In the genomic region with DNA sequence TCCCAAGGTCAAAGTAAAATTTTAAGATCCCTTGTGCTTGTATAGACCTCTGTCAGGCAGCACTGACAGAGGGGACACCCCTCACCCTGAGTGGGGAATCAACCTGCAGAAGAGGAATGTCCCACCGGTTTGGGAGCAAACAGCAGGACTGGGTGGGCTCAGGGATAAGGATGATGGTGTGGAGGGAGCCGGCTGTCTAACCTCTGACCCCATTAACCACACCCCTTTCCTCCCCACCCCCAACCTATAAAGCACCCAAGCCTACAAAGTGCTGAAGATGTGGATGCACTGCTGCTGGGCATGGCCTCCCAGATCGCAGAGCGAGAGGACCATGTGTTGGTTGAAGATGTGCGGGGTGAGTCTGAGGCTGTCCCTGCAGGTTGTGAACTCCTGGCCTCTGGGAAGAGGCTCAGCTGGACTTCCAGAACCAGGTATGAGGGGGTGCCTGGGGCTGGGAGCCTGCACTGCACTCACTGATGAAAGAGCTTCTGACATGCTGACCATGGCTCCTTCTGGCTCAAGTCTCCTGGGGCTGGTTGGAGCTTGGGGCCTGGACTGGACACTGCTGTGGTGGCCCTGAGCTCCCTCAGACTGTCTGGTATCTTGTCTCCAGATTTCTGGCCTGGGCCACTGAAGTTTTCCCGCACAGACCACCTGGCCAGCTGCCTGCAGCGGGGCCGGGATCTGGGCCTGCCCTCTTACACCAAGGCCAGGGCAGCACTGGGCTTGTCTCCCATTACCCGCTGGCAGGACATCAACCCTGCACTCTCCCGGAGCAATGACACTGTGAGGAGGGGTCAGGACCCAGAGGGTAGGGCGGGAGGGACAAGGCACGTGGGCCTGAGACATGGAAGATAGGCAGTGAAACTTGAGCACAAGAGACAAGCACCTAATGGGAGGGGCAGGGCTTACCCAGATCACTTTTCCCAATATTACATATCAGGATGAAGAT, we compare ENCODE assay signal across 27 cellular contexts. TPM values are rescaled to one million over a fixed set of nuclear protein-coding genes. Genes with fewer than 3 reads are reported as not detected.
DNase-seq lines count a peak whose midpoint lies in the region; ATAC-seq, FAIRE-seq and TF ChIP-seq lines count a peak whose summit lies in the region.
"Had no signal": no experiment of that assay in that cellular context is flagged by ENCODE, and none has a peak within 500 bp of the region (broad histone marks: within the 10 kb centered on the region; RNA-seq: fewer than 3 reads in every experiment).

No MANE protein-coding gene starts in this region.

- intact Hi-C loops in HepG2 (cut with micrococcal nuclease; ENCODE audit: unreplicated experiment) = no loop called here

- H3K4me1 Mint-ChIP-seq in activated CD8-positive, alpha-beta T cell treated with anti-CD3 and anti-CD28 coated beads, Interleukin-2, amount 10 ng/mL, durations not matched to agents 7 days and 5 days (ENCODE audit: low read depth) = peaks cover 7% of the 10 kb centered on the region

- H3K27me3 ChIP-seq in liver (ENCODE audit: control insufficient read depth in 4 of 4, insufficient read depth in 4 of 4, low read length in 3 of 4) (peaks cover 0 to 3% (median 1%) of the 10 kb centered on the region in 4 donors), HepG2 (ENCODE audit: control insufficient read depth in 1 of 2, insufficient read depth in 2 of 2, low read length in 2 of 2) (peaks cover 3 to 22% of the 10 kb centered on the region in 2 experiments; a peak in 4 of 5 replicates), neuronal stem cell (ENCODE audit: control insufficient read depth in 3 of 3, insufficient read depth in 3 of 3, low read depth in 1 of 3, low read length in 3 of 3) (peaks cover 11 to 87% (median 25%) of the 10 kb centered on the region in 3 experiments)
- H3K27me3 ChIP-seq: BE2C had no signal

- no peak overlapping the region for H3K9ac ChIP-seq in liver (ENCODE audit: low read depth in 1 of 2, low read length in 2 of 2)
- H3K9ac ChIP-seq in HepG2 (ENCODE audit: insufficient read depth, low read depth, low read length) = no peak overlapping the region
- no peak overlapping the region for H3K9ac ChIP-seq in neuronal stem cell (ENCODE audit: low read depth, low read length, poor library complexity)
- H3K9ac ChIP-seq: KMS-11, SK-N-SH had no signal

- no peak for TF ChIP-seq CTCF in liver (IDR thresholded peaks at IDR 0.05; ENCODE audit: low read depth, low read length, missing input control)
- TF ChIP-seq CTCF in HepG2 (CRISPR knock-in tag; IDR thresholded peaks at IDR 0.05) = no peak

- H2BK5ac ChIP-seq in neuronal stem cell (ENCODE audit: low read length) = peak overlapping the region; percentile 56

- H3K23ac ChIP-seq in neuronal stem cell (ENCODE audit: low read depth, low read length, poor library complexity) = no peak overlapping the region

- no peak overlapping the region for H3K14ac ChIP-seq in neuronal stem cell (ENCODE audit: low read length)

- H3K36me3 ChIP-seq in liver (ENCODE audit: control insufficient read depth in 4 of 4, insufficient read depth in 3 of 4, low read depth in 1 of 4, low read length in 3 of 4) = no peaks in the 10 kb centered on the region
- H3K36me3 ChIP-seq in HepG2 (replicated peaks in 1 of 2; ENCODE audit: control insufficient read depth in 1 of 2, insufficient read depth in 2 of 2, low read length in 2 of 2) = no peaks in the 10 kb centered on the region
- H3K36me3 ChIP-seq in neuronal stem cell (replicated peaks in 1 of 2; ENCODE audit: control insufficient read depth in 2 of 2, insufficient read depth in 2 of 2, low read length in 2 of 2) = no peaks in the 10 kb centered on the region
- H3K36me3 ChIP-seq: BE2C had no signal

- TF ChIP-seq EP300 in HepG2 (IDR thresholded peaks at IDR 0.05; ENCODE audit: low read depth in 2 of 2, low read length in 2 of 2) (no peak), HepG2 (CRISPR knock-in tag; IDR thresholded peaks at IDR 0.05; ENCODE audit: borderline replicate concordance) (no peak)

- POLR2A ChIA-PET in HepG2 (lab: Yijun Ruan, JAX) = no interaction called here
- POLR2A ChIA-PET in activated CD8-positive, alpha-beta T cell treated with anti-CD3 and anti-CD28 coated beads, Interleukin-2, amount 10 ng/mL, durations not matched to agents 7 days and 5 days (lab: Charles Lee) = no interaction called here

- no peaks in the 10 kb centered on the region for H4K20me1 ChIP-seq in HepG2 (ENCODE audit: insufficient read depth, low read length)

- in situ Hi-C loops in HepG2 (cut with HindIII; ENCODE audit: extremely low pct_ligation_motif_present, low pct_unique_long_range_greater_than_20kb) = no loop called here

- H3K4me3 Mint-ChIP-seq in activated CD8-positive, alpha-beta T cell treated with anti-CD3 and anti-CD28 coated beads, Interleukin-2, amount 10 ng/mL, durations not matched to agents 7 days and 5 days = no peak overlapping the region
- H3K4me3 Mint-ChIP-seq: CD4-positive, alpha-beta T cell; GM23338 had no signal

- H3K27ac Mint-ChIP-seq in activated CD8-positive, alpha-beta T cell treated with anti-CD3 and anti-CD28 coated beads, Interleukin-2, amount 10 ng/mL, durations not matched to agents 7 days and 5 days = no peak overlapping the region
- H3K27ac Mint-ChIP-seq: CD4-positive, alpha-beta T cell; GM23338 had no signal

- no peak for TF ChIP-seq POLR2A in HepG2 (IDR thresholded peaks at IDR 0.05; ENCODE audit: insufficient read depth in 1 of 2, low read depth in 2 of 2, low read length in 2 of 2)

- no peaks in the 10 kb centered on the region for H3K79me2 ChIP-seq in HepG2 (ENCODE audit: insufficient read depth, low read length)

- no peaks in the 10 kb centered on the region for H3K9me3 Mint-ChIP-seq in activated CD8-positive, alpha-beta T cell treated with anti-CD3 and anti-CD28 coated beads, Interleukin-2, amount 10 ng/mL, durations not matched to agents 7 days and 5 days (ENCODE audit: insufficient read depth)
- H3K9me3 Mint-ChIP-seq: CD4-positive, alpha-beta T cell; GM23338 had no signal

- no peak overlapping the region for H3K4ac ChIP-seq in neuronal stem cell (ENCODE audit: low read length)

- H3K27me3 Mint-ChIP-seq in activated CD8-positive, alpha-beta T cell treated with anti-CD3 and anti-CD28 coated beads, Interleukin-2, amount 10 ng/mL, durations not matched to agents 7 days and 5 days (ENCODE audit: low read depth) = peaks cover 18% of the 10 kb centered on the region

- no peak for TF ChIP-seq RAD21 in liver (IDR thresholded peaks at IDR 0.05)
- TF ChIP-seq RAD21 in HepG2 (CRISPR knock-in tag; IDR thresholded peaks at IDR 0.05) = no peak

- H4K91ac ChIP-seq in neuronal stem cell (ENCODE audit: low read depth, low read length, poor library complexity) = no peak overlapping the region

- H3K4me2 ChIP-seq in HepG2 (ENCODE audit: low read depth, low read length) = no peak overlapping the region
- H3K4me2 ChIP-seq in neuronal stem cell (ENCODE audit: insufficient read depth, low read length, poor library complexity, severe bottlenecking) = no peak overlapping the region
- H3K4me2 ChIP-seq: GM23338, KMS-11, SK-N-SH had no signal

- CTCF ChIA-PET in HepG2 (lab: Yijun Ruan, JAX; ENCODE audit: low intra/inter-chr PET ratio, low total read pairs) = no interaction called here
- CTCF ChIA-PET in activated CD8-positive, alpha-beta T cell treated with anti-CD3 and anti-CD28 coated beads, Interleukin-2, amount 10 ng/mL, durations not matched to agents 7 days and 5 days (lab: Charles Lee) = interaction anchor here (1.1 to 2.2 kb wide), 3 partner anchors 21 to 59 kb away, joined by 3 to 12 read pairs (median 6); no protein-coding TSS in a partner anchor

- FAIRE-seq in HepG2 (lab: Jason Lieb, UNC) = no peak
- FAIRE-seq: G401.6, GM12892 had no signal

- H3K27ac ChIP-seq in liver (ENCODE audit: low read depth in 1 of 2, low read length in 2 of 2) (no peak overlapping the region), HepG2 (ENCODE audit: extremely low read length, insufficient read depth, low read length) (no peak overlapping the region), neuronal stem cell (replicated peaks; ENCODE audit: low read length) (no peak overlapping the region)
- H3K27ac ChIP-seq: KMS-11 had no signal

- H2AK5ac ChIP-seq in neuronal stem cell (ENCODE audit: low read depth, low read length) = no peak overlapping the region

- H3K36me3 Mint-ChIP-seq in activated CD8-positive, alpha-beta T cell treated with anti-CD3 and anti-CD28 coated beads, Interleukin-2, amount 10 ng/mL, durations not matched to agents 7 days and 5 days (ENCODE audit: low read depth) = no peaks in the 10 kb centered on the region

- peak overlapping the region; percentile 9 for H4K8ac ChIP-seq in neuronal stem cell (ENCODE audit: low read depth, low read length)

- DNase-seq in HepG2 (ENCODE audit: low spot score) = no peak
- DNase-seq in left kidney (ENCODE audit: low read depth, low spot score) = peak; percentile 47
- DNase-seq in neuronal stem cell (ENCODE audit: low spot score) = no peak
- no peak for DNase-seq in activated CD8-positive, alpha-beta T cell treated with anti-CD3 and anti-CD28 coated beads, Interleukin-2, amount 10 ng/mL, durations not matched to agents 7 days and 5 days
- no peak for DNase-seq in NK-92 (lab: John Stamatoyannopoulos, UW; ENCODE audit: unreplicated experiment)
- DNase-seq in NCI-H2171 (lab: John Stamatoyannopoulos, UW) = no peak
- DNase-seq: BE2C; Caco-2; CD4-positive, alpha-beta T cell; DMS 273 treated with DMSO at 0.1 percent for 48 hours; HCEC 1CT; NCI-H1092 treated with DMSO at 0.1 percent for 48 hours; NCI-H1436 treated with DMSO at 0.1 percent for 48 hours; NCI-H1930; NCI-H2171 treated with DMSO at 0.1 percent for 48 hours; NCI-H82; OCI-M1; SIG-M5; SK-N-SH had no signal

- WGBS in liver = 57% methylated on average over 12 of the region's 12 CpGs
- 57% methylated on average over 5 of the region's 12 CpGs for WGBS in HepG2 (ENCODE audit: low lambda C conversion rate)
- no CpG with 5 or more reads among the region's 12 CpGs for WGBS in neuronal stem cell (ENCODE audit: extremely low coverage in 2 of 2, insufficient read length in 2 of 2, insufficient replicate concordance in 1 of 2), 2 donors

- no peak overlapping the region for H2BK120ac ChIP-seq in neuronal stem cell (ENCODE audit: low read depth, low read length)

- H3K79me1 ChIP-seq in neuronal stem cell (ENCODE audit: low read depth, low read length) = no peaks in the 10 kb centered on the region

- H3K9me3 ChIP-seq in liver (ENCODE audit: control insufficient read depth in 4 of 4, low read length in 3 of 4) (no peaks in the 10 kb centered on the region), HepG2 (ENCODE audit: low read length) (no peaks in the 10 kb centered on the region), neuronal stem cell (replicated peaks in 1 of 2; ENCODE audit: control insufficient read depth in 2 of 2, insufficient read depth in 1 of 2, low read depth in 1 of 2, low read length in 2 of 2) (peaks cover 2 to 6% of the 10 kb centered on the region in 2 donors)
- H3K9me3 ChIP-seq: BE2C, Caco-2, SK-N-SH had no signal

- no peak overlapping the region for H2BK12ac ChIP-seq in neuronal stem cell (ENCODE audit: low read length)

- no peak for ATAC-seq in HepG2
- no peak for ATAC-seq in activated CD8-positive, alpha-beta T cell treated with anti-CD3 and anti-CD28 coated beads, Interleukin-2, amount 10 ng/mL, durations not matched to agents 7 days and 5 days
- no peak for ATAC-seq in GM19463 (IDR thresholded peaks at IDR 0.05; ENCODE audit: unreplicated experiment)
- ATAC-seq: GM23338 had no signal

- H3K18ac ChIP-seq in neuronal stem cell (ENCODE audit: low read length) = peak overlapping the region; percentile 46

- H3K4me1 ChIP-seq in liver (ENCODE audit: control insufficient read depth in 4 of 4, insufficient read depth in 4 of 4, low read length in 3 of 4) (peaks cover 0 to 9% (median 7%) of the 10 kb centered on the region in 4 donors), HepG2 (ENCODE audit: insufficient read depth, low read length) (no peaks in the 10 kb centered on the region), neuronal stem cell (ENCODE audit: control insufficient read depth in 2 of 2, insufficient read depth in 1 of 2, low read depth in 1 of 2, low read length in 2 of 2) (no peaks in the 10 kb centered on the region)
- H3K4me1 ChIP-seq: BE2C, Caco-2 had no signal

- no peak overlapping the region for H2AFZ ChIP-seq in HepG2 (ENCODE audit: low read length)
- no peak overlapping the region for H2AFZ ChIP-seq in neuronal stem cell (ENCODE audit: low read length)
- H2AFZ ChIP-seq: GM23338 had no signal

- H3K4me3 ChIP-seq in liver (ENCODE audit: low read depth in 1 of 3, low read length in 3 of 3) = no peak overlapping the region
- no peak overlapping the region for H3K4me3 ChIP-seq in HepG2 (replicated peaks in 1 of 3; ENCODE audit: insufficient read depth in 1 of 3, low read depth in 2 of 3, low read length in 3 of 3)
- no peak overlapping the region for H3K4me3 ChIP-seq in neuronal stem cell (ENCODE audit: low read length in 2 of 2)
- H3K4me3 ChIP-seq: GM23338 had no signal

- BruUV-seq in HepG2 (replicated peaks; lab: Mats Ljungman, UMichigan) = no TSS peak

- H2BK15ac ChIP-seq in neuronal stem cell (ENCODE audit: low read length) = no peak overlapping the region

RNA-seq across cellular contexts. Expression of gene DUOX1, which starts 9.3 kb away (rescaled TPM):
- under 1 TPM in 1 of 2 donors, not detected in 1; 0.08 TPM for total RNA-seq in liver
- under 1 TPM; 0.02 to 0.94 TPM for polyA plus RNA-seq in liver
- not detected in 2 replicates for total RNA-seq in HepG2 (2016; rRNA removed; fragmentation: Illumina TruSeq; extraction: Trizol)
- total RNA-seq in HepG2 (2016; cell fraction: cytosol; rRNA removed; fragmentation: Illumina TruSeq; extraction: Trizol; ENCODE audit: low read depth) = not detected in 2 replicates
- total RNA-seq in HepG2 (2016; cell fraction: insoluble cytoplasmic fraction; rRNA removed; fragmentation: Illumina TruSeq; extraction: Trizol) = not detected in 2 replicates
- not detected in 2 replicates for total RNA-seq in HepG2 (2016; cell fraction: membrane; rRNA removed; fragmentation: Illumina TruSeq; extraction: Trizol)
- not detected in 2 replicates for total RNA-seq in HepG2 (2016; cell fraction: nucleus; rRNA removed; fragmentation: Illumina TruSeq; extraction: Trizol)
- polyA plus RNA-seq in HepG2 (2011; rRNA removed) = 0.03 TPM in 1 of 2 replicates, not detected in the other
- polyA plus RNA-seq in HepG2 (2011; cell fraction: cytosol; rRNA removed) = not detected in 2 replicates
- 0.03 TPM in 1 of 2 replicates, not detected in the other for polyA plus RNA-seq in HepG2 (2011; cell fraction: nucleus; rRNA removed)
- polyA plus RNA-seq in HepG2 (2012) = 0.28 and 0.65 TPM in 2 replicates
- polyA plus RNA-seq in HepG2 (2016; cell fraction: cytosol; fragmentation: Illumina TruSeq; extraction: Trizol; ENCODE audit: low read depth) = not detected in 2 replicates
- polyA plus RNA-seq in HepG2 (2016; cell fraction: insoluble cytoplasmic fraction; fragmentation: Illumina TruSeq; extraction: Trizol; ENCODE audit: low read depth) = 0.13 TPM in 1 of 2 replicates, not detected in the other
- polyA plus RNA-seq in HepG2 (2016; cell fraction: membrane; fragmentation: Illumina TruSeq; extraction: Trizol; ENCODE audit: low read depth) = not detected in 2 replicates
- not detected in 2 replicates for polyA plus RNA-seq in HepG2 (2016; cell fraction: nucleus; fragmentation: Illumina TruSeq; extraction: Trizol; ENCODE audit: insufficient read depth, low read depth)
- 0.47 TPM in 1 of 2 replicates, not detected in the other for polyA minus RNA-seq in HepG2 (2011; rRNA and poly(A)+ RNA removed; ENCODE audit: low replicate concordance)
- polyA minus RNA-seq in HepG2 (2011; cell fraction: cytosol; rRNA and poly(A)+ RNA removed) = not detected in 2 replicates
- polyA minus RNA-seq in HepG2 (2011; cell fraction: nucleus; rRNA and poly(A)+ RNA removed) = not detected in 2 replicates
- polyA plus RNA-seq in neuronal stem cell (2013, experiment 1 of 2) = 0.06 TPM
- polyA plus RNA-seq in neuronal stem cell (2013, experiment 2 of 2) = 0.03 TPM
- total RNA-seq in activated CD8-positive, alpha-beta T cell treated with anti-CD3 and anti-CD28 coated beads, Interleukin-2, amount 10 ng/mL, durations not matched to agents 7 days and 5 days = not detected
- total RNA-seq: HT1080 had no signal
- polyA plus RNA-seq: SK-N-SH had no signal

RNA-seq across cellular contexts. Expression of gene DUOXA1, which starts 9.4 kb away (rescaled TPM):
- total RNA-seq in liver = not detected
- polyA plus RNA-seq in liver = under 1 TPM in 1 of 2 donors, not detected in 1; 0.02 TPM
- total RNA-seq in HepG2 (2016; rRNA removed; fragmentation: Illumina TruSeq; extraction: Trizol) = not detected in 2 replicates
- total RNA-seq in HepG2 (2016; cell fraction: cytosol; rRNA removed; fragmentation: Illumina TruSeq; extraction: Trizol; ENCODE audit: low read depth) = not detected in 2 replicates
- total RNA-seq in HepG2 (2016; cell fraction: insoluble cytoplasmic fraction; rRNA removed; fragmentation: Illumina TruSeq; extraction: Trizol) = not detected in 2 replicates
- total RNA-seq in HepG2 (2016; cell fraction: membrane; rRNA removed; fragmentation: Illumina TruSeq; extraction: Trizol) = not detected in 2 replicates
- total RNA-seq in HepG2 (2016; cell fraction: nucleus; rRNA removed; fragmentation: Illumina TruSeq; extraction: Trizol) = not detected in 2 replicates
- polyA plus RNA-seq in HepG2 (2011; rRNA removed) = 0.10 TPM in 1 of 2 replicates, not detected in the other
- polyA plus RNA-seq in HepG2 (2011; cell fraction: cytosol; rRNA removed) = 0.03 and 0.07 TPM in 2 replicates
- polyA plus RNA-seq in HepG2 (2011; cell fraction: nucleus; rRNA removed) = 0.14 TPM in 1 of 2 replicates, not detected in the other
- 0.19 TPM in 1 of 2 replicates, not detected in the other for polyA plus RNA-seq in HepG2 (2012)
- not detected in 2 replicates for polyA plus RNA-seq in HepG2 (2016; cell fraction: cytosol; fragmentation: Illumina TruSeq; extraction: Trizol; ENCODE audit: low read depth)
- polyA plus RNA-seq in HepG2 (2016; cell fraction: insoluble cytoplasmic fraction; fragmentation: Illumina TruSeq; extraction: Trizol; ENCODE audit: low read depth) = not detected in 2 replicates
- not detected in 2 replicates for polyA plus RNA-seq in HepG2 (2016; cell fraction: membrane; fragmentation: Illumina TruSeq; extraction: Trizol; ENCODE audit: low read depth)
- not detected in 2 replicates for polyA plus RNA-seq in HepG2 (2016; cell fraction: nucleus; fragmentation: Illumina TruSeq; extraction: Trizol; ENCODE audit: insufficient read depth, low read depth)
- 0.14 TPM in 2 replicates for polyA minus RNA-seq in HepG2 (2011; rRNA and poly(A)+ RNA removed; ENCODE audit: low replicate concordance)
- not detected in 2 replicates for polyA minus RNA-seq in HepG2 (2011; cell fraction: cytosol; rRNA and poly(A)+ RNA removed)
- polyA minus RNA-seq in HepG2 (2011; cell fraction: nucleus; rRNA and poly(A)+ RNA removed) = not detected in 2 replicates
- polyA plus RNA-seq in neuronal stem cell (2013, experiment 1 of 2) = 0.04 TPM
- polyA plus RNA-seq in neuronal stem cell (2013, experiment 2 of 2) = not detected
- total RNA-seq in activated CD8-positive, alpha-beta T cell treated with anti-CD3 and anti-CD28 coated beads, Interleukin-2, amount 10 ng/mL, durations not matched to agents 7 days and 5 days = not detected
- total RNA-seq: Caco-2, GM23338 had no signal
- polyA plus RNA-seq: GM23338 had no signal

RNA-seq across cellular contexts. Expression of gene DUOXA2, which starts 25.0 kb away (rescaled TPM):
- not detected for total RNA-seq in liver
- polyA plus RNA-seq in liver = under 1 TPM in 1 of 2 donors, not detected in 1; 0.07 TPM
- total RNA-seq in HepG2 (2016; rRNA removed; fragmentation: Illumina TruSeq; extraction: Trizol) = not detected in 2 replicates
- not detected in 2 replicates for total RNA-seq in HepG2 (2016; cell fraction: cytosol; rRNA removed; fragmentation: Illumina TruSeq; extraction: Trizol; ENCODE audit: low read depth)
- not detected in 2 replicates for total RNA-seq in HepG2 (2016; cell fraction: insoluble cytoplasmic fraction; rRNA removed; fragmentation: Illumina TruSeq; extraction: Trizol)
- not detected in 2 replicates for total RNA-seq in HepG2 (2016; cell fraction: membrane; rRNA removed; fragmentation: Illumina TruSeq; extraction: Trizol)
- not detected in 2 replicates for total RNA-seq in HepG2 (2016; cell fraction: nucleus; rRNA removed; fragmentation: Illumina TruSeq; extraction: Trizol)
- 0.32 and 0.61 TPM in 2 replicates for polyA plus RNA-seq in HepG2 (2011; rRNA removed)
- 0.27 TPM in 2 replicates for polyA plus RNA-seq in HepG2 (2011; cell fraction: cytosol; rRNA removed)
- polyA plus RNA-seq in HepG2 (2011; cell fraction: nucleus; rRNA removed) = 0.90 and 1.2 TPM in 2 replicates
- 0.12 and 0.71 TPM in 2 replicates for polyA plus RNA-seq in HepG2 (2012)
- not detected in 2 replicates for polyA plus RNA-seq in HepG2 (2016; cell fraction: cytosol; fragmentation: Illumina TruSeq; extraction: Trizol; ENCODE audit: low read depth)
- not detected in 2 replicates for polyA plus RNA-seq in HepG2 (2016; cell fraction: insoluble cytoplasmic fraction; fragmentation: Illumina TruSeq; extraction: Trizol; ENCODE audit: low read depth)
- polyA plus RNA-seq in HepG2 (2016; cell fraction: membrane; fragmentation: Illumina TruSeq; extraction: Trizol; ENCODE audit: low read depth) = not detected in 2 replicates
- not detected in 2 replicates for polyA plus RNA-seq in HepG2 (2016; cell fraction: nucleus; fragmentation: Illumina TruSeq; extraction: Trizol; ENCODE audit: insufficient read depth, low read depth)
- 0.32 TPM in 1 of 2 replicates, not detected in the other for polyA minus RNA-seq in HepG2 (2011; rRNA and poly(A)+ RNA removed; ENCODE audit: low replicate concordance)
- polyA minus RNA-seq in HepG2 (2011; cell fraction: cytosol; rRNA and poly(A)+ RNA removed) = not detected in 2 replicates
- 0.37 TPM in 1 of 2 replicates, not detected in the other for polyA minus RNA-seq in HepG2 (2011; cell fraction: nucleus; rRNA and poly(A)+ RNA removed)
- not detected for polyA plus RNA-seq in neuronal stem cell (2013, experiment 1 of 2)
- not detected for polyA plus RNA-seq in neuronal stem cell (2013, experiment 2 of 2)
- not detected for total RNA-seq in activated CD8-positive, alpha-beta T cell treated with anti-CD3 and anti-CD28 coated beads, Interleukin-2, amount 10 ng/mL, durations not matched to agents 7 days and 5 days
- total RNA-seq: A673; CD4-positive, alpha-beta T cell; GM23338; HT1080 had no signal
- polyA plus RNA-seq: GM23338, SK-N-SH had no signal

RNA-seq across cellular contexts. Expression of gene DUOX2, which starts 25.1 kb away (rescaled TPM):
- total RNA-seq in liver (under 1 TPM in 1 of 2 donors, not detected in 1; 0.08 TPM), HepG2 (2016; rRNA removed; fragmentation: Illumina TruSeq; extraction: Trizol) (not detected in 2 replicates)
- polyA plus RNA-seq in liver (under 1 TPM in 1 of 2 donors, not detected in 1; 0.06 TPM), HepG2 (2011; rRNA removed) (0.08 and 0.27 TPM in 2 replicates)
- total RNA-seq in HepG2 (2016; cell fraction: cytosol; rRNA removed; fragmentation: Illumina TruSeq; extraction: Trizol; ENCODE audit: low read depth) = not detected in 2 replicates
- total RNA-seq in HepG2 (2016; cell fraction: insoluble cytoplasmic fraction; rRNA removed; fragmentation: Illumina TruSeq; extraction: Trizol) = not detected in 2 replicates
- total RNA-seq in HepG2 (2016; cell fraction: membrane; rRNA removed; fragmentation: Illumina TruSeq; extraction: Trizol) = not detected in 2 replicates
- total RNA-seq in HepG2 (2016; cell fraction: nucleus; rRNA removed; fragmentation: Illumina TruSeq; extraction: Trizol) = not detected in 2 replicates
- 0.04 and 0.06 TPM in 2 replicates for polyA plus RNA-seq in HepG2 (2011; cell fraction: cytosol; rRNA removed)
- 1.3 and 1.5 TPM in 2 replicates for polyA plus RNA-seq in HepG2 (2011; cell fraction: nucleus; rRNA removed)
- 0.09 and 0.39 TPM in 2 replicates for polyA plus RNA-seq in HepG2 (2012)
- polyA plus RNA-seq in HepG2 (2016; cell fraction: cytosol; fragmentation: Illumina TruSeq; extraction: Trizol; ENCODE audit: low read depth) = not detected in 2 replicates
- polyA plus RNA-seq in HepG2 (2016; cell fraction: insoluble cytoplasmic fraction; fragmentation: Illumina TruSeq; extraction: Trizol; ENCODE audit: low read depth) = not detected in 2 replicates
- not detected in 2 replicates for polyA plus RNA-seq in HepG2 (2016; cell fraction: membrane; fragmentation: Illumina TruSeq; extraction: Trizol; ENCODE audit: low read depth)
- polyA plus RNA-seq in HepG2 (2016; cell fraction: nucleus; fragmentation: Illumina TruSeq; extraction: Trizol; ENCODE audit: insufficient read depth, low read depth) = not detected in 2 replicates
- polyA minus RNA-seq in HepG2 (2011; rRNA and poly(A)+ RNA removed; ENCODE audit: low replicate concordance) = 0.02 and 0.16 TPM in 2 replicates
- polyA minus RNA-seq in HepG2 (2011; cell fraction: cytosol; rRNA and poly(A)+ RNA removed) = 0.09 and 0.30 TPM in 2 replicates
- 0.39 and 0.62 TPM in 2 replicates for polyA minus RNA-seq in HepG2 (2011; cell fraction: nucleus; rRNA and poly(A)+ RNA removed)
- 0.01 TPM for polyA plus RNA-seq in neuronal stem cell (2013, experiment 1 of 2)
- polyA plus RNA-seq in neuronal stem cell (2013, experiment 2 of 2) = 0.01 TPM
- not detected for total RNA-seq in activated CD8-positive, alpha-beta T cell treated with anti-CD3 and anti-CD28 coated beads, Interleukin-2, amount 10 ng/mL, durations not matched to agents 7 days and 5 days
- total RNA-seq: GM23338 had no signal
- polyA plus RNA-seq: GM23338, SK-N-SH had no signal

RNA-seq across cellular contexts. Expression of gene SHF, which starts 48.7 kb away (rescaled TPM):
- total RNA-seq in liver (10 to 100 TPM in 1 of 2 donors, 1 to 10 TPM in 1; 5.0 to 15.2 TPM), HepG2 (2016; rRNA removed; fragmentation: Illumina TruSeq; extraction: Trizol) (16.8 and 25.5 TPM in 2 replicates)
- polyA plus RNA-seq in liver (10 to 100 TPM in 1 of 2 donors, 1 to 10 TPM in 1; 4.7 to 15.7 TPM), HepG2 (2011; rRNA removed) (20.9 and 21.4 TPM in 2 replicates)
- total RNA-seq in HepG2 (2016; cell fraction: cytosol; rRNA removed; fragmentation: Illumina TruSeq; extraction: Trizol; ENCODE audit: low read depth) = 12.8 and 14.1 TPM in 2 replicates
- 14.2 and 23.0 TPM in 2 replicates for total RNA-seq in HepG2 (2016; cell fraction: insoluble cytoplasmic fraction; rRNA removed; fragmentation: Illumina TruSeq; extraction: Trizol)
- 21.8 and 26.1 TPM in 2 replicates for total RNA-seq in HepG2 (2016; cell fraction: membrane; rRNA removed; fragmentation: Illumina TruSeq; extraction: Trizol)
- total RNA-seq in HepG2 (2016; cell fraction: nucleus; rRNA removed; fragmentation: Illumina TruSeq; extraction: Trizol) = 19.6 and 27.1 TPM in 2 replicates
- 13.0 and 16.7 TPM in 2 replicates for polyA plus RNA-seq in HepG2 (2011; cell fraction: cytosol; rRNA removed)
- 19.6 and 22.5 TPM in 2 replicates for polyA plus RNA-seq in HepG2 (2011; cell fraction: nucleus; rRNA removed)
- 20.3 and 23.9 TPM in 2 replicates for polyA plus RNA-seq in HepG2 (2012)
- polyA plus RNA-seq in HepG2 (2016; cell fraction: cytosol; fragmentation: Illumina TruSeq; extraction: Trizol; ENCODE audit: low read depth) = 15.0 and 15.7 TPM in 2 replicates
- polyA plus RNA-seq in HepG2 (2016; cell fraction: insoluble cytoplasmic fraction; fragmentation: Illumina TruSeq; extraction: Trizol; ENCODE audit: low read depth) = 20.8 and 23.0 TPM in 2 replicates
- 19.3 and 22.0 TPM in 2 replicates for polyA plus RNA-seq in HepG2 (2016; cell fraction: membrane; fragmentation: Illumina TruSeq; extraction: Trizol; ENCODE audit: low read depth)
- 27.9 and 28.2 TPM in 2 replicates for polyA plus RNA-seq in HepG2 (2016; cell fraction: nucleus; fragmentation: Illumina TruSeq; extraction: Trizol; ENCODE audit: insufficient read depth, low read depth)
- polyA minus RNA-seq in HepG2 (2011; rRNA and poly(A)+ RNA removed; ENCODE audit: low replicate concordance) = 3.7 and 33.1 TPM in 2 replicates
- polyA minus RNA-seq in HepG2 (2011; cell fraction: cytosol; rRNA and poly(A)+ RNA removed) = 10.0 and 13.8 TPM in 2 replicates
- polyA minus RNA-seq in HepG2 (2011; cell fraction: nucleus; rRNA and poly(A)+ RNA removed) = 18.3 and 18.9 TPM in 2 replicates
- polyA plus RNA-seq in neuronal stem cell (2013, experiment 1 of 2) = 31.0 TPM
- polyA plus RNA-seq in neuronal stem cell (2013, experiment 2 of 2) = 29.9 TPM
- 1 to 10 TPM in 1 of 2 experiments, under 1 TPM in 1; 0.57 to 1.3 TPM for total RNA-seq in activated CD8-positive, alpha-beta T cell treated with anti-CD3 and anti-CD28 coated beads, Interleukin-2, amount 10 ng/mL, durations not matched to agents 7 days and 5 days
